ENCODE assay signal across 18 cellular contexts in the genomic region with DNA sequence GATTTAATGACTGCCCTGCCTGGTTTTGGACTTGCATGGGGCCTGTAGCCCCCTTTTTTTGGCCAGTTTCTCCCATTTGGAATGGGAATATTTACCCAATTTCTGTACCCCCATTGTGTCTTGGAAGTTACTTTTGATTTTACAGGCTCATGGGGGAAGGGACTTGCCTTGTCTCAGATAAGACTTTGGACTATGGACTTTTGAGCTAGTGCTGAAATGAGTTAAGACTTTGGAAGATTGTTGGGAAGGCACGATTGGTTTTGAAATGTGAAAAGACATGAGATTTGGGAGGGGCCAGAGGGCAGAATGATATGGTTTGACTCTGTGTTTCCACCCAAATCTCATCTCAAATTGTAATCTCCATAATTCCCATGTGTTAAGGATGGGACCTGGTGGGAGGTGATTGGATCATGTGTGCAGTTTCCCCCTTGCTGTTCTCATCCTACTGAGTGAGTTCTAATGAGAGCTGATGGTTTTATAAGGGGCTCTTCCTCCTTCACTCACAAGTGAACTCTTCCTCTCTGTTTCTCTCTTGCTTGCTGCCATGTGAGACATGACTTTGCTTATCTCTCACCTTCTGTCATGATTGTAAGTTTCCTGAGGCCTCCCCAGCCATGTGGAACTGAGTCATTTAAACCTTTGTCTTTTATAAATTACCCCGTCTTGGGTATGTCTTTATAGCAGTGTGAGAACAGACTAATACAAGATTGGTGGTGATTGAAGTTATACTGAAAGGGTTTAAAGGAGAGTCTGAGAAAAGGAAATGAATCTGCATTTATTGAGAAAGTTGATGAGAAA. TPM values are rescaled to one million over a fixed set of nuclear protein-coding genes. Genes with fewer than 3 reads are reported as not detected.
"Had no signal": no experiment of that assay in that cellular context is flagged by ENCODE, and none has a peak within 500 bp of the region (broad histone marks: within the 10 kb centered on the region; RNA-seq: fewer than 3 reads in every experiment).

No MANE protein-coding gene starts in this region.

RNA-seq across cellular contexts. Expression of gene UGT1A1, which starts 8.7 kb away (rescaled TPM):
- total RNA-seq: naive thymus-derived CD8-positive, alpha-beta T cell; natural killer cell treated with Interleukin-12 subunit alpha and Interleukin-12 subunit beta and Interleukin-15 and Interleukin-18, amount 100 ng/mL, for 72 hours; neural crest cell; omental fat pad; osteocyte; posterior vena cava; pulmonary artery endothelial cell; right atrium auricular region; sciatic nerve; subcutaneous adipose tissue; temporal lobe; thoracic aorta; tibial nerve had no signal
- polyA plus RNA-seq: naive thymus-derived CD8-positive, alpha-beta T cell; pancreas had no signal

RNA-seq across cellular contexts. Expression of gene UGT1A3, which starts 22.6 kb away (rescaled TPM):
- total RNA-seq: naive thymus-derived CD8-positive, alpha-beta T cell; natural killer cell treated with Interleukin-12 subunit alpha and Interleukin-12 subunit beta and Interleukin-15 and Interleukin-18, amount 100 ng/mL, for 72 hours; neural crest cell; omental fat pad; osteocyte; pancreas; posterior vena cava; pulmonary artery endothelial cell; right atrium auricular region; sciatic nerve; subcutaneous adipose tissue; temporal lobe; thoracic aorta; tibial nerve; vagina had no signal
- polyA plus RNA-seq: naive thymus-derived CD8-positive, alpha-beta T cell; pancreas; stomach had no signal

RNA-seq across cellular contexts. Expression of gene MROH2A, which starts 26.7 kb away (rescaled TPM):
- total RNA-seq: naive thymus-derived CD8-positive, alpha-beta T cell; natural killer cell treated with Interleukin-12 subunit alpha and Interleukin-12 subunit beta and Interleukin-15 and Interleukin-18, amount 100 ng/mL, for 72 hours; neural crest cell; omental fat pad; osteocyte; pancreas; posterior vena cava; pulmonary artery endothelial cell; right atrium auricular region; sciatic nerve; subcutaneous adipose tissue; temporal lobe; thoracic aorta; tibial nerve; upper lobe of left lung; vagina had no signal
- polyA plus RNA-seq: naive thymus-derived CD8-positive, alpha-beta T cell; pancreas had no signal

RNA-seq across cellular contexts. Expression of gene UGT1A4, which starts 32.9 kb away (rescaled TPM):
- total RNA-seq: naive thymus-derived CD8-positive, alpha-beta T cell; natural killer cell treated with Interleukin-12 subunit alpha and Interleukin-12 subunit beta and Interleukin-15 and Interleukin-18, amount 100 ng/mL, for 72 hours; neural crest cell; omental fat pad; osteocyte; posterior vena cava; prostate gland; pulmonary artery endothelial cell; right atrium auricular region; sciatic nerve; subcutaneous adipose tissue; temporal lobe; thoracic aorta; tibial nerve had no signal
- polyA plus RNA-seq: naive thymus-derived CD8-positive, alpha-beta T cell; pancreas had no signal

RNA-seq across cellular contexts. Expression of gene UGT1A5, which starts 38.7 kb away (rescaled TPM):
- total RNA-seq: naive thymus-derived CD8-positive, alpha-beta T cell; natural killer cell treated with Interleukin-12 subunit alpha and Interleukin-12 subunit beta and Interleukin-15 and Interleukin-18, amount 100 ng/mL, for 72 hours; neural crest cell; omental fat pad; osteocyte; pancreas; posterior vena cava; pulmonary artery endothelial cell; right atrium auricular region; sciatic nerve; subcutaneous adipose tissue; temporal lobe; thoracic aorta; tibial nerve had no signal
- polyA plus RNA-seq: naive thymus-derived CD8-positive, alpha-beta T cell; pancreas; stomach had no signal
